ENCODE assay signal across 10 cellular contexts in genomic region chr7:75971961-75972763, GRCh38. TPM values are rescaled to one million over a fixed set of nuclear protein-coding genes. Genes with fewer than 3 reads are reported as not detected.
DNase-seq lines count a peak whose midpoint lies in the region; ATAC-seq and TF ChIP-seq lines count a peak whose summit lies in the region.
"Had no signal": no experiment of that assay in that cellular context is flagged by ENCODE, and none has a peak within 500 bp of the region (broad histone marks: within the 10 kb centered on the region; RNA-seq: fewer than 3 reads in every experiment).

No MANE protein-coding gene starts in this region.

- H3K27me3 Mint-ChIP-seq in GM23338 (ENCODE audit: insufficient read depth, low read depth, poor library complexity) (peaks cover 6% of the 10 kb centered on the region), T-helper 17 cell (no peaks in the 10 kb centered on the region)

- no peak overlapping the region for H2AFZ ChIP-seq in GM23338

- H3K4me1 Mint-ChIP-seq in GM23338, result peaks cover 2% of the 10 kb centered on the region; the same call in 1 of the 3 replicates
- H3K4me1 Mint-ChIP-seq in T-helper 17 cell, result peaks cover 8% of the 10 kb centered on the region

- no peak overlapping the region for H3K4me3 Mint-ChIP-seq in GM23338
- H3K4me3 Mint-ChIP-seq in T-helper 17 cell, result no peak overlapping the region

- H3F3A ChIP-seq in GM23338 (replicated peaks; ENCODE audit: low read depth), result no peaks in the 10 kb centered on the region

- peak overlapping the region in 1 of 3 donors; percentile 60 for H3K9ac ChIP-seq in skeletal muscle tissue (ENCODE audit: low read depth in 1 of 3, low read length in 3 of 3)

- H3K4me1 ChIP-seq in GM23338 (ENCODE audit: insufficient read depth) (no peaks in the 10 kb centered on the region), skeletal muscle tissue (ENCODE audit: control insufficient read depth in 3 of 3, insufficient read depth in 3 of 3, low read length in 3 of 3) (peaks cover 39 to 49% (median 45%) of the 10 kb centered on the region in 3 donors)

- H3K36me3 Mint-ChIP-seq in GM23338 (ENCODE audit: low read depth) (peaks cover 30% of the 10 kb centered on the region), T-helper 17 cell (ENCODE audit: low read depth) (peaks cover 9% of the 10 kb centered on the region)
- H3K36me3 Mint-ChIP-seq: activated naive CD4-positive, alpha-beta T cell treated with anti-CD3 and anti-CD28 coated beads, Interleukin-2, amount 50 U/mL, for 72 hours had no signal

- peak; percentile 91 for ATAC-seq in GM23338
- ATAC-seq in T-helper 17 cell, result no peak
- ATAC-seq in left cardiac atrium, result peak; percentile 48 to 67
- ATAC-seq: activated naive CD4-positive, alpha-beta T cell treated with anti-CD3 and anti-CD28 coated beads, Interleukin-2, amount 50 U/mL, for 72 hours had no signal

- DNase-seq in GM23338 (ENCODE audit: low spot score) (peak; percentile 73), T-helper 17 cell (no peak), left cardiac atrium (peak; percentile 88), middle frontal gyrus (ENCODE audit: extremely low spot score, low spot score) (no peak), cerebellar nuclear complex (lab: John Stamatoyannopoulos, UW) (no peak), NCI-H2227 (lab: John Stamatoyannopoulos, UW; ENCODE audit: unreplicated experiment) (no peak), RPMI8226 (no peak)
- DNase-seq: kidney had no signal

- H3K27me3 ChIP-seq in GM23338 (ENCODE audit: insufficient read depth) (no peaks in the 10 kb centered on the region), skeletal muscle tissue (ENCODE audit: control insufficient read depth in 3 of 3, insufficient read depth in 3 of 3, low read length in 3 of 3) (no peaks in the 10 kb centered on the region)

- H3K9me3 ChIP-seq in T-helper 17 cell (ENCODE audit: control insufficient read depth, low read length, poor library complexity, severe bottlenecking) (no peaks in the 10 kb centered on the region), skeletal muscle tissue (ENCODE audit: control insufficient read depth in 3 of 3, low read length in 3 of 3) (no peaks in the 10 kb centered on the region)

- H3K9me3 Mint-ChIP-seq in GM23338, result no peaks in the 10 kb centered on the region
- H3K9me3 Mint-ChIP-seq: activated naive CD4-positive, alpha-beta T cell treated with anti-CD3 and anti-CD28 coated beads, Interleukin-2, amount 50 U/mL, for 72 hours had no signal

- H3K36me3 ChIP-seq in GM23338 (ENCODE audit: insufficient read depth) (peaks cover 8% of the 10 kb centered on the region; the same call in 1 of the 2 replicates), skeletal muscle tissue (ENCODE audit: control insufficient read depth in 3 of 3, insufficient read depth in 3 of 3, low read length in 3 of 3) (peaks cover 0 to 4% (median 4%) of the 10 kb centered on the region in 3 donors)

- no peaks in the 10 kb centered on the region for H3K79me2 ChIP-seq in GM23338 (replicated peaks; ENCODE audit: insufficient read depth)

- intact Hi-C loops in left cardiac atrium (cut with DNase I), result no loop called here

- H3K27ac ChIP-seq in GM23338 (ENCODE audit: low read depth), result no peak overlapping the region
- peak overlapping the region; percentile 64 for H3K27ac ChIP-seq in skeletal muscle tissue (ENCODE audit: low read depth, low read length)

- H3K4me3 ChIP-seq in GM23338, result no peak overlapping the region
- peak overlapping the region in 1 of 3 donors; percentile 54 for H3K4me3 ChIP-seq in skeletal muscle tissue (ENCODE audit: low read length in 3 of 3)

- peak in 1 of 2 experiments; percentile 34; a peak in 2 of 4 replicates for TF ChIP-seq CTCF in GM23338 (conservative IDR thresholded peaks at IDR 0.05; ENCODE audit: low read depth in 2 of 2)

- H4K20me1 ChIP-seq in GM23338 (replicated peaks; ENCODE audit: insufficient read depth), result no peaks in the 10 kb centered on the region

- H3K27ac Mint-ChIP-seq in GM23338 (peak overlapping the region; percentile 19; the same call in 1 of the 2 replicates), T-helper 17 cell (peak overlapping the region; percentile 80)
- H3K27ac Mint-ChIP-seq: activated naive CD4-positive, alpha-beta T cell treated with anti-CD3 and anti-CD28 coated beads, Interleukin-2, amount 50 U/mL, for 72 hours had no signal

- no peak overlapping the region for H3K4me2 ChIP-seq in GM23338

- H3K9me2 ChIP-seq in GM23338 (ENCODE audit: insufficient read depth), result no peaks in the 10 kb centered on the region

TF ChIP-seq in GM23338, 12 proteins besides CTCF, POLR2A, EP300 and RAD21 (continues in another document):
- TF ChIP-seq POLR2AphosphoS5 (IDR thresholded peaks at IDR 0.05; ENCODE audit: low read depth), result no peak
- TF ChIP-seq NANOG (IDR thresholded peaks at IDR 0.05; ENCODE audit: borderline replicate concordance), result no peak
- no peak for TF ChIP-seq STAT1 (IDR thresholded peaks at IDR 0.05; ENCODE audit: unreplicated experiment)
- TF ChIP-seq ZNF331 (CRISPR knock-in tag; IDR thresholded peaks at IDR 0.05; ENCODE audit: low read depth), result no peak
- TF ChIP-seq, protein P1, sequence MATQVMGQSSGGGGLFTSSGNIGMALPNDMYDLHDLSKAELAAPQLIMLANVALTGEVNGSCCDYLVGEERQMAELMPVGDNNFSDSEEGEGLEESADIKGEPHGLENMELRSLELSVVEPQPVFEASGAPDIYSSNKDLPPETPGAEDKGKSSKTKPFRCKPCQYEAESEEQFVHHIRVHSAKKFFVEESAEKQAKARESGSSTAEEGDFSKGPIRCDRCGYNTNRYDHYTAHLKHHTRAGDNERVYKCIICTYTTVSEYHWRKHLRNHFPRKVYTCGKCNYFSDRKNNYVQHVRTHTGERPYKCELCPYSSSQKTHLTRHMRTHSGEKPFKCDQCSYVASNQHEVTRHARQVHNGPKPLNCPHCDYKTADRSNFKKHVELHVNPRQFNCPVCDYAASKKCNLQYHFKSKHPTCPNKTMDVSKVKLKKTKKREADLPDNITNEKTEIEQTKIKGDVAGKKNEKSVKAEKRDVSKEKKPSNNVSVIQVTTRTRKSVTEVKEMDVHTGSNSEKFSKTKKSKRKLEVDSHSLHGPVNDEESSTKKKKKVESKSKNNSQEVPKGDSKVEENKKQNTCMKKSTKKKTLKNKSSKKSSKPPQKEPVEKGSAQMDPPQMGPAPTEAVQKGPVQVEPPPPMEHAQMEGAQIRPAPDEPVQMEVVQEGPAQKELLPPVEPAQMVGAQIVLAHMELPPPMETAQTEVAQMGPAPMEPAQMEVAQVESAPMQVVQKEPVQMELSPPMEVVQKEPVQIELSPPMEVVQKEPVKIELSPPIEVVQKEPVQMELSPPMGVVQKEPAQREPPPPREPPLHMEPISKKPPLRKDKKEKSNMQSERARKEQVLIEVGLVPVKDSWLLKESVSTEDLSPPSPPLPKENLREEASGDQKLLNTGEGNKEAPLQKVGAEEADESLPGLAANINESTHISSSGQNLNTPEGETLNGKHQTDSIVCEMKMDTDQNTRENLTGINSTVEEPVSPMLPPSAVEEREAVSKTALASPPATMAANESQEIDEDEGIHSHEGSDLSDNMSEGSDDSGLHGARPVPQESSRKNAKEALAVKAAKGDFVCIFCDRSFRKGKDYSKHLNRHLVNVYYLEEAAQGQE (IDR thresholded peaks at IDR 0.05; ENCODE audit: unreplicated experiment), result no peak

RNA-seq across cellular contexts. Expression of gene TMEM120A, which starts 22.2 kb away (rescaled TPM):
- 12.7 TPM in 2 replicates for total RNA-seq in GM23338 (2014; rRNA removed; shearing (Covaris generic))
- polyA plus RNA-seq in GM23338 (2016; fragmentation: Nextera tagmentation; extraction: Ambion mirVana), result 22.3 and 27.1 TPM in 2 replicates
- total RNA-seq in T-helper 17 cell (10 to 100 TPM; 21.7 to 27.0 TPM), left cardiac atrium (10 to 100 TPM; 63.5 to 98.3 TPM), skeletal muscle tissue (35.5 TPM)

RNA-seq across cellular contexts. Expression of gene POR, which starts 57.2 kb away (rescaled TPM):
- total RNA-seq in GM23338 (2014; rRNA removed; shearing (Covaris generic)), result 126 and 164 TPM in 2 replicates
- 126 and 137 TPM in 2 replicates for polyA plus RNA-seq in GM23338 (2016; fragmentation: Nextera tagmentation; extraction: Ambion mirVana)
- total RNA-seq in T-helper 17 cell (10 to 100 TPM; 48.7 to 51.0 TPM), left cardiac atrium (100 to 1,000 TPM in 1 of 2 donors, 10 to 100 TPM in 1; 60.6 to 128 TPM), skeletal muscle tissue (42.8 TPM)

Comparison
In these comparisons a context has a peak if more than half of its experiments do, and no peak if none do; other contexts are left out.
1. DNase-seq: peak in GM23338 (single experiment) and left cardiac atrium (single experiment); none in T-helper 17 cell (0 of 3), middle frontal gyrus (single experiment), cerebellar nuclear complex (0 of 2), NCI-H2227 (single experiment) and RPMI8226 (single experiment).